7 cellular contexts compared by ENCODE assay signal in the genomic region with DNA sequence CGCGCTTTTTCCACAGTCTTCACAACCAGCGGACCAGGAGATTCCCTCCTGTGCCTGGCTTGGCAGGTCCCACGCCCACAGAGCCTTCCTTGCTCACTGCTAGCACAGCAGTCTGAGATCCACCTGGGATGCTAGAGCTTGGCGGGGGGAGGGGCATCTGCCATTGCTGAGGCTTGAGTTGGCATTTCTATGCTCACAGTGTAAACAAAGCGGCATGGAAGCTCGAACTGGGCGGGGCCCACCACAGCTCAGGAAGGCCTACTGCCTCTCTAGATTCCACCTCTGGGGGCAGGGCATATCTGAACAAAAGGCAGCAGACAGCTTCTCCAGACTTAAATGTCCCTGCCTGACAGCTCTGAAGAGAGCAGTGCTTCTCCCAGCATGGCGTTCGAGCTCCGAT. TPM values are rescaled to one million over a fixed set of nuclear protein-coding genes. Genes with fewer than 3 reads are reported as not detected.
A peak's percentile ranks its signal among the peaks of the same experiment; 100 is the strongest.
DNase-seq lines count a peak whose midpoint lies in the region; ATAC-seq, FAIRE-seq and TF ChIP-seq lines count a peak whose summit lies in the region.
"Not testable (repeated sequence)": the region's sequence is repeated elsewhere in the genome, so short reads cannot be mapped to it uniquely, and the experiment has no call there.

No MANE protein-coding gene starts in this region.

- TF ChIP-seq CTCF in HCT116 (IDR thresholded peaks at IDR 0.05 in 2 of 3, conservative IDR thresholded peaks at IDR 0.05 in 1 of 3; ENCODE audit: borderline replicate concordance in 1 of 3, insufficient read depth in 1 of 3, low read depth in 2 of 3, low read length in 2 of 3): not testable (repeated sequence)
- TF ChIP-seq CTCF in bronchial epithelial cell (IDR thresholded peaks at IDR 0.05; ENCODE audit: insufficient read depth, low read length, severe bottlenecking): peak; percentile 7

- not testable (repeated sequence) for H2BK15ac ChIP-seq in mesendoderm (replicated peaks; ENCODE audit: low read depth)

- H4K5ac ChIP-seq in mesendoderm (ENCODE audit: low read length): not testable (repeated sequence)

- H3K36me3 ChIP-seq in HCT116 (ENCODE audit: control insufficient read depth in 1 of 2, insufficient read depth in 2 of 2, low read length in 2 of 2); bronchial epithelial cell (ENCODE audit: control insufficient read depth, insufficient read depth, low read length); mesendoderm (ENCODE audit: control insufficient read depth, insufficient read depth, low read length): not testable (repeated sequence)

- RAD21 ChIA-PET in HCT116 (lab: Charles Lee; ENCODE audit: low non-redundant PET in 1 of 2, low total read pairs in 2 of 2, uncharacterized antibody in 2 of 2, unreplicated experiment in 2 of 2): interaction anchor here in 1 of 2 experiments (1.3 kb wide), 1 partner anchor 64 kb away, joined by 3 read pairs; no protein-coding TSS in a partner anchor

- peak; percentile 47 for DNase-seq in DMS53 (lab: John Stamatoyannopoulos, UW)
- DNase-seq in HCT116 (ENCODE audit: low read depth, low spot score): peak; percentile 10
- DNase-seq in NCI-H460 (ENCODE audit: extremely low read depth, low read depth): peak; percentile 64
- DNase-seq in SIG-M5 treated with dmso at 0.1 percent for 504 hours (lab: John Stamatoyannopoulos, UW; ENCODE audit: unreplicated experiment): peak; percentile 23
- peak; percentile 71 for DNase-seq in bronchial epithelial cell (ENCODE audit: low read depth)
- peak; percentile 60 for DNase-seq in iPS DF 19.7 (ENCODE audit: low read depth, low spot score)
- peak; percentile 72 for DNase-seq in mesendoderm

- intact Hi-C loops in HCT116 (cut with micrococcal nuclease): not testable (repeated sequence)

- POLR2A ChIA-PET in HCT116 (lab: Charles Lee): not testable (repeated sequence)

- H3K9ac ChIP-seq in HCT116 (ENCODE audit: low read length); mesendoderm (ENCODE audit: low read length): not testable (repeated sequence)

- H3K9me2 ChIP-seq in HCT116 (ENCODE audit: insufficient read depth): not testable (repeated sequence)

- FAIRE-seq in bronchial epithelial cell (lab: Jason Lieb, UNC): not testable (repeated sequence)

- H3K9me3 ChIP-seq in HCT116 (ENCODE audit: control insufficient read depth in 1 of 2, insufficient read depth in 1 of 2, low read depth in 1 of 2, low read length in 2 of 2): not testable (repeated sequence)

- peak; percentile 74 for ATAC-seq in HCT116

- not testable (repeated sequence) for H3K18ac ChIP-seq in mesendoderm (ENCODE audit: low read length)

- H3K4ac ChIP-seq in mesendoderm (ENCODE audit: low read depth, low read length): not testable (repeated sequence)

- H2AFZ ChIP-seq in HCT116 (ENCODE audit: low read depth, low read length, poor library complexity, severe bottlenecking): not testable (repeated sequence)

- peaks cover 0 to 12% of the 10 kb centered on the region in 2 experiments; a peak in 3 of 4 replicates for H3K4me1 ChIP-seq in HCT116 (ENCODE audit: control insufficient read depth in 1 of 2, insufficient read depth in 2 of 2, low read length in 2 of 2)
- H3K4me1 ChIP-seq in mesendoderm (ENCODE audit: control insufficient read depth, low read depth, low read length): not testable (repeated sequence)

- not testable (repeated sequence) for TF ChIP-seq POLR2A in HCT116 (IDR thresholded peaks at IDR 0.05; ENCODE audit: borderline replicate concordance, extremely low read depth, insufficient read depth, insufficient read length)

- H2AK5ac ChIP-seq in mesendoderm (ENCODE audit: low read length): not testable (repeated sequence)

- H3K4me3 ChIP-seq in HCT116 (replicated peaks in 1 of 2; ENCODE audit: low read depth in 1 of 2, low read length in 2 of 2); bronchial epithelial cell (ENCODE audit: low read depth, low read length); mesendoderm (ENCODE audit: low read length): not testable (repeated sequence)

- CTCF ChIA-PET in HCT116 (lab: Charles Lee): interaction anchor here (1.3 kb wide), 1 partner anchor 10 kb away, joined by 9 read pairs; no protein-coding TSS in a partner anchor

- H2BK5ac ChIP-seq in mesendoderm (ENCODE audit: low read length): not testable (repeated sequence)

- not testable (repeated sequence) for H3K27ac ChIP-seq in HCT116 (ENCODE audit: low read depth, low read length); mesendoderm (ENCODE audit: low read depth, low read length)

- H3K79me2 ChIP-seq in HCT116 (ENCODE audit: insufficient read depth, low read length); mesendoderm (ENCODE audit: control insufficient read depth, insufficient read depth, low read length): not testable (repeated sequence)

- H2BK120ac ChIP-seq in mesendoderm (ENCODE audit: low read depth, low read length): not testable (repeated sequence)

- not testable (repeated sequence) for H3K79me1 ChIP-seq in mesendoderm (ENCODE audit: low read length)

- H3K27me3 ChIP-seq in HCT116 (ENCODE audit: insufficient read depth, low read length); bronchial epithelial cell (ENCODE audit: control insufficient read depth, insufficient read depth, low read length); mesendoderm (ENCODE audit: insufficient read depth, low read length, poor library complexity): not testable (repeated sequence)

- H3K4me2 ChIP-seq in HCT116 (ENCODE audit: low read length): peak overlapping the region; percentile 44
- H3K4me2 ChIP-seq in mesendoderm (ENCODE audit: low read length): not testable (repeated sequence)

- not testable (repeated sequence) for H3K56ac ChIP-seq in mesendoderm (ENCODE audit: low read length)

- H3K23ac ChIP-seq in mesendoderm (ENCODE audit: low read length): not testable (repeated sequence)

- not testable (repeated sequence) for BruUV-seq in HCT116 (replicated peaks; lab: Mats Ljungman, UMichigan)

- H4K8ac ChIP-seq in mesendoderm (ENCODE audit: low read depth, low read length): not testable (repeated sequence)

- not testable (repeated sequence) for H4K20me1 ChIP-seq in HCT116 (ENCODE audit: insufficient read depth)

- no CpG with 5 or more reads among the region's 11 CpGs for WGBS in mesendoderm (ENCODE audit: extremely low coverage, insufficient coverage, low lambda C conversion rate)

- not testable (repeated sequence) for TF ChIP-seq RAD21 in HCT116 (IDR thresholded peaks at IDR 0.05; ENCODE audit: low read depth)

RNA-seq across cellular contexts. Expression of a gene that starts 35.7 kb away (rescaled TPM):
- total RNA-seq in HCT116 (2021; ENCODE audit: unreplicated experiment) (5.7 TPM), bronchial epithelial cell (2.1 and 2.2 TPM in 2 replicates)
- 0.91 and 1.4 TPM in 2 replicates for polyA plus RNA-seq in HCT116 (2012)
- 0.72 TPM in 2 replicates for total RNA-seq in NCI-H460 (2014; rRNA removed; shearing (Covaris generic))
- 0.49 and 0.74 TPM in 2 replicates for polyA plus RNA-seq in NCI-H460 (2014; cell fraction: nucleus; rRNA removed)
- 1.2 TPM for polyA plus RNA-seq in mesendoderm (2013, experiment 1 of 2)
- 1.4 TPM for polyA plus RNA-seq in mesendoderm (2013, experiment 2 of 2)

RNA-seq across cellular contexts. Expression of a gene that starts 42.3 kb away (rescaled TPM):
- total RNA-seq in HCT116 (2021; ENCODE audit: unreplicated experiment) (78.8 TPM), bronchial epithelial cell (80.3 and 99.5 TPM in 2 replicates)
- polyA plus RNA-seq in HCT116 (2012): 14.4 and 16.8 TPM in 2 replicates
- 59.0 and 60.7 TPM in 2 replicates for total RNA-seq in NCI-H460 (2014; rRNA removed; shearing (Covaris generic))
- 18.0 and 23.0 TPM in 2 replicates for polyA plus RNA-seq in NCI-H460 (2014; cell fraction: nucleus; rRNA removed)
- 24.0 TPM for polyA plus RNA-seq in mesendoderm (2013, experiment 1 of 2)
- 24.4 TPM for polyA plus RNA-seq in mesendoderm (2013, experiment 2 of 2)

RNA-seq across cellular contexts. Expression of a gene that starts 49.7 kb away (rescaled TPM):
- total RNA-seq in HCT116 (2021; ENCODE audit: unreplicated experiment) (10.8 TPM), bronchial epithelial cell (2.4 and 4.2 TPM in 2 replicates)
- 3.7 and 4.3 TPM in 2 replicates for polyA plus RNA-seq in HCT116 (2012)
- total RNA-seq in NCI-H460 (2014; rRNA removed; shearing (Covaris generic)): 22.5 and 23.5 TPM in 2 replicates
- polyA plus RNA-seq in NCI-H460 (2014; cell fraction: nucleus; rRNA removed): 12.0 and 12.6 TPM in 2 replicates
- 2.3 TPM for polyA plus RNA-seq in mesendoderm (2013, experiment 1 of 2)
- 2.7 TPM for polyA plus RNA-seq in mesendoderm (2013, experiment 2 of 2)

Comparison
In these comparisons a context has a peak if more than half of its experiments do, and no peak if none do; other contexts are left out.
1. DNase-seq: peak in every context shown above with its lines; median percentile 72 in mesendoderm; 71 in bronchial epithelial cell; 64 in NCI-H460; 60 in iPS DF 19.7; 47 in DMS53; 23 in SIG-M5 treated with dmso at 0.1 percent for 504 hours; 10 in HCT116.